In the genomic region with DNA sequence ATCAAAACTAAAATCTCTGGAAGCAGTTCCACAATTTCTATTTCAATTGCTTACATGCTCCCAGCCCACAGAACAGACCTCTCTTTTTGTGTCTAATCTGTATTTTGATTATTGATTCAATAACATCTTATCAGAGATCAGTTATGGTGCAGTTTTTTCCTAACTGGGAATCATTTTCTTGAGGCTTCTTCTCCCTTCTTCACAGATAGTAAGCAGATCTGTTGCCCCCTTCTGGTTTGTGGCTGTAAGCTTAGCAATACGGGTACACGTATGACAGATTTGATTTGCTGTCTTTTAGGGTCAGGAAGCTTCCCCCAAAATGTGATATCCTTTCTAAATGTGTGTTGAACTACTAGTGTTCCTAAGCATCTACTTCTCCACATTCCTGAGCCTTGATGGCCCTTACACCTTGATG, we compare ENCODE assay signal across 1 cellular context.
TF ChIP-seq lines count a peak whose summit lies in the region.

No MANE protein-coding gene starts in this region.

TF ChIP-seq in K562, 482 proteins besides CTCF, POLR2A, EP300 and RAD21 (continued from another document):
- TF ChIP-seq ZNF592 (IDR thresholded peaks at IDR 0.05) (peak; percentile 80), FOXO4 (CRISPR knock-in tag; IDR thresholded peaks at IDR 0.05) (no peak), LEF1 (IDR thresholded peaks at IDR 0.05) (0 out of 2 replicates have a peak, but pooled peaks have one; percentile 33), ZNF449 (CRISPR knock-in tag; IDR thresholded peaks at IDR 0.05) (no peak), BCLAF1 (IDR thresholded peaks at IDR 0.05; ENCODE audit: borderline replicate concordance in 1 of 2, control insufficient read depth in 1 of 2, low read depth in 2 of 2, low read length in 1 of 2) (no peak), JUND (IDR thresholded peaks at IDR 0.05; ENCODE audit: borderline replicate concordance, low read depth, low read length) (peak; percentile 13; the same call in 1 of the 2 replicates), JUND (tag; IDR thresholded peaks at IDR 0.05; ENCODE audit: borderline replicate concordance, low read depth, low read length) (peak; percentile 22; the same call in 1 of the 3 replicates), NR2C2 (CRISPR knock-in tag; IDR thresholded peaks at IDR 0.05) (no peak), NR2C2 (tag; IDR thresholded peaks at IDR 0.05) (peak; percentile 9; the same call in 1 of the 2 replicates), CTBP1 (IDR thresholded peaks at IDR 0.05; ENCODE audit: borderline replicate concordance) (0 out of 2 replicates have a peak, but pooled peaks have one; percentile 21), NR3C1 (CRISPR knock-in tag; IDR thresholded peaks at IDR 0.05) (no peak), ZNF655 (CRISPR knock-in tag; IDR thresholded peaks at IDR 0.05) (no peak), TAL1 (IDR thresholded peaks at IDR 0.05) (no peak), ZFP30 (CRISPR knock-in tag; IDR thresholded peaks at IDR 0.05; ENCODE audit: borderline replicate concordance) (no peak), ZNF79 (CRISPR knock-in tag; IDR thresholded peaks at IDR 0.05; ENCODE audit: low read depth) (peak; percentile 55; the same call in 1 of the 2 replicates), ZNF77 (CRISPR knock-in tag; IDR thresholded peaks at IDR 0.05) (no peak), ZNF668 (CRISPR knock-in tag; IDR thresholded peaks at IDR 0.05) (no peak), CBFA2T2 (conservative IDR thresholded peaks at IDR 0.05) (no peak), NEUROD1 (IDR thresholded peaks at IDR 0.05; ENCODE audit: borderline replicate concordance, low read depth, low read length, partially characterized antibody) (no peak), PML (IDR thresholded peaks at IDR 0.05; ENCODE audit: low read length) (no peak), ZNF764 (CRISPR knock-in tag; IDR thresholded peaks at IDR 0.05; ENCODE audit: low read depth) (no peak), ZNF780A (CRISPR knock-in tag; IDR thresholded peaks at IDR 0.05) (no peak), ZC3H4 (CRISPR knock-in tag; IDR thresholded peaks at IDR 0.05; ENCODE audit: borderline replicate concordance) (no peak), CXXC5 (CRISPR knock-in tag; IDR thresholded peaks at IDR 0.05) (peak; percentile 55; the same call in 1 of the 2 replicates), THRA (IDR thresholded peaks at IDR 0.05) (no peak), SMARCE1 (IDR thresholded peaks at IDR 0.05) (peak; percentile 46; the same call in 1 of the 2 replicates), CAMTA2 (CRISPR knock-in tag; conservative IDR thresholded peaks at IDR 0.05) (no peak), ELK3 (CRISPR knock-in tag; IDR thresholded peaks at IDR 0.05) (no peak), ARID1B (IDR thresholded peaks at IDR 0.05) (peak; percentile 37; the same call in 1 of the 2 replicates), ZNF121 (CRISPR knock-in tag; conservative IDR thresholded peaks at IDR 0.05) (no peak)
- TF ChIP-seq, protein P1, sequence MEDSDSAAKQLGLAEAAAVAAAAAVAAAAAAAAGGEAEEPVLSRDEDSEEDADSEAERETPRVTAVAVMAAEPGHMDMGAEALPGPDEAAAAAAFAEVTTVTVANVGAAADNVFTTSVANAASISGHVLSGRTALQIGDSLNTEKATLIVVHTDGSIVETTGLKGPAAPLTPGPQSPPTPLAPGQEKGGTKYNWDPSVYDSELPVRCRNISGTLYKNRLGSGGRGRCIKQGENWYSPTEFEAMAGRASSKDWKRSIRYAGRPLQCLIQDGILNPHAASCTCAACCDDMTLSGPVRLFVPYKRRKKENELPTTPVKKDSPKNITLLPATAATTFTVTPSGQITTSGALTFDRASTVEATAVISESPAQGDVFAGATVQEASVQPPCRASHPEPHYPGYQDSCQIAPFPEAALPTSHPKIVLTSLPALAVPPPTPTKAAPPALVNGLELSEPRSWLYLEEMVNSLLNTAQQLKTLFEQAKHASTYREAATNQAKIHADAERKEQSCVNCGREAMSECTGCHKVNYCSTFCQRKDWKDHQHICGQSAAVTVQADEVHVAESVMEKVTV (CRISPR knock-in tag; IDR thresholded peaks at IDR 0.05) = peak; percentile 43
- TF ChIP-seq, protein P2, sequence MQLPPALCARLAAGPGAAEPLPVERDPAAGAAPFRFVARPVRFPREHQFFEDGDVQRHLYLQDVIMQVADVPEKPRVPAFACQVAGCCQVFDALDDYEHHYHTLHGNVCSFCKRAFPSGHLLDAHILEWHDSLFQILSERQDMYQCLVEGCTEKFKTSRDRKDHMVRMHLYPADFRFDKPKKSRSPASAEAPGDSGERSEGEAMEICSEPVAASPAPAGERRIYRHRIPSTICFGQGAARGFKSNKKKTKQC (CRISPR knock-in tag; IDR thresholded peaks at IDR 0.05) = no peak
- TF ChIP-seq, protein P3, sequence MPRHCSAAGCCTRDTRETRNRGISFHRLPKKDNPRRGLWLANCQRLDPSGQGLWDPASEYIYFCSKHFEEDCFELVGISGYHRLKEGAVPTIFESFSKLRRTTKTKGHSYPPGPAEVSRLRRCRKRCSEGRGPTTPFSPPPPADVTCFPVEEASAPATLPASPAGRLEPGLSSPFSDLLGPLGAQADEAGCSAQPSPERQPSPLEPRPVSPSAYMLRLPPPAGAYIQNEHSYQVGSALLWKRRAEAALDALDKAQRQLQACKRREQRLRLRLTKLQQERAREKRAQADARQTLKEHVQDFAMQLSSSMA (CRISPR knock-in tag; IDR thresholded peaks at IDR 0.05) = no peak
- TF ChIP-seq, protein P4, sequence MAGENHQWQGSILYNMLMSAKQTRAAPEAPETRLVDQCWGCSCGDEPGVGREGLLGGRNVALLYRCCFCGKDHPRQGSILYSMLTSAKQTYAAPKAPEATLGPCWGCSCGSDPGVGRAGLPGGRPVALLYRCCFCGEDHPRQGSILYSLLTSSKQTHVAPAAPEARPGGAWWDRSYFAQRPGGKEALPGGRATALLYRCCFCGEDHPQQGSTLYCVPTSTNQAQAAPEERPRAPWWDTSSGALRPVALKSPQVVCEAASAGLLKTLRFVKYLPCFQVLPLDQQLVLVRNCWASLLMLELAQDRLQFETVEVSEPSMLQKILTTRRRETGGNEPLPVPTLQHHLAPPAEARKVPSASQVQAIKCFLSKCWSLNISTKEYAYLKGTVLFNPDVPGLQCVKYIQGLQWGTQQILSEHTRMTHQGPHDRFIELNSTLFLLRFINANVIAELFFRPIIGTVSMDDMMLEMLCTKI (IDR thresholded peaks at IDR 0.05; ENCODE audit: partially characterized antibody) = no peak
- TF ChIP-seq, protein P5, sequence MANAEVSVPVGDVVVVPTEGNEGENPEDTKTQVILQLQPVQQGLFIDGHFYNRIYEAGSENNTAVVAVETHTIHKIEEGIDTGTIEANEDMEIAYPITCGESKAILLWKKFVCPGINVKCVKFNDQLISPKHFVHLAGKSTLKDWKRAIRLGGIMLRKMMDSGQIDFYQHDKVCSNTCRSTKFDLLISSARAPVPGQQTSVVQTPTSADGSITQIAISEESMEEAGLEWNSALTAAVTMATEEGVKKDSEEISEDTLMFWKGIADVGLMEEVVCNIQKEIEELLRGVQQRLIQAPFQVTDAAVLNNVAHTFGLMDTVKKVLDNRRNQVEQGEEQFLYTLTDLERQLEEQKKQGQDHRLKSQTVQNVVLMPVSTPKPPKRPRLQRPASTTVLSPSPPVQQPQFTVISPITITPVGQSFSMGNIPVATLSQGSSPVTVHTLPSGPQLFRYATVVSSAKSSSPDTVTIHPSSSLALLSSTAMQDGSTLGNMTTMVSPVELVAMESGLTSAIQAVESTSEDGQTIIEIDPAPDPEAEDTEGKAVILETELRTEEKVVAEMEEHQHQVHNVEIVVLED (CRISPR knock-in tag; IDR thresholded peaks at IDR 0.05) = peak; percentile 45
TF ChIP-seq in K562: peak in this region for 56.
